8 cellular contexts compared by ENCODE assay signal in the genomic region with DNA sequence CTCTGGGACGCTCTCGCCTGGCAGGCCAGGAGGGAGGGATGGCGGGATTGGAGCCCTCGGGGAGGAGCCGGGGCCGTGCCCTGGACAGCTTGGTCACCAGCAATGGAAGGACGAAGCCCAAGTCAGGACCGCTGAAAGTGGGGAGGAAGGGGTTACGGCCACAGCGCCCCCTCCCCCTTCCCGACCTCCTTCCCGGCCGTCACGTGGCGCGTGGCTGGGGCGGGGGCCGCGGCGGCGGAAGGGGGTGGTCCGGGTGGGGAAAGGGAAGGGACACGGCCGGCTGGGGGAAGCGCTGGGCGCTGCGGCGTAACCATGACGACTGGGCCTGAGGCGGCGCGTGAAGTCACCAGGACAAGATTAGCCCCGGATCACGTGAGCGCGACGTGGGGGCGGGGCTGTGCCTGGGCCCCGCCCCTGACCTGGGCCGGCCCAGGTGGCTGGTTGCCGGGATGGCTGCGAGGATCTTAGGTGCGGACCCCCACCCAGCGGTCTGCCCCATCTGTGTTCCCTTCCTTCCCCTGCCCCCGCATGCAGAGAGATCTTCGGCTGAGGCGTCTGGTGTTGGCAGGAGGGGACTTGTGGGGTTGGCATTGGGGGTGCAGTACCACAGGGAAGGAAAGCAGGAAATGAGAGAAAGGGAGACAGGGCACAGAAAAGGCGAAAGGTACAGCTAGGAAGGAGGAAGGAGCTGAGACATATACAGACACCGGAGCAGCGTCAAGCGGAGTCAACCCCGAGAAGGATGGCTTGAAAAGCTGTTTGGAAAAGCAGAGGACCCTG. TPM values are rescaled to one million over a fixed set of nuclear protein-coding genes. Genes with fewer than 3 reads are reported as not detected.
DNase-seq lines count a peak whose midpoint lies in the region; ATAC-seq and TF ChIP-seq lines count a peak whose summit lies in the region.

No MANE protein-coding gene starts in this region.

- H3K9me3 ChIP-seq in ovary (no peaks in the 10 kb centered on the region), thoracic aorta (no peaks in the 10 kb centered on the region)

- CTCF ChIA-PET in HEK293T (lab: Yijun Ruan, JAX) = interaction anchor here (1.2 to 1.5 kb wide), 3 partner anchors 16 to 172 kb away, joined by 5 to 7 read pairs (median 6); partner anchors contain the start of gene AAAS

- peak overlapping the region; percentile 59 for H3K4me3 ChIP-seq in ovary
- peak overlapping the region; percentile 83 for H3K4me3 ChIP-seq in thoracic aorta

- peak; percentile 68 for TF ChIP-seq POLR2A in ovary (IDR thresholded peaks at IDR 0.05)

- 1 to 3% (median 1%) methylated on average over 22 to 52 of the region's 52 CpGs for WGBS in ovary, 3 donors

- H3K4me1 Mint-ChIP-seq in activated naive CD8-positive, alpha-beta T cell treated with anti-CD3 and anti-CD28 coated beads for 36 hours = peaks cover 22% of the 10 kb centered on the region

- ATAC-seq in SK-N-SH treated with all-trans-retinoic acid at 6 μM for 48 hours (peak; percentile 90), thoracic aorta (ENCODE audit: insufficient number of reproducible peaks, low FRiP score, low read depth) (peak; percentile 92)

- H3K36me3 ChIP-seq in ovary (no peaks in the 10 kb centered on the region), thoracic aorta (no peaks in the 10 kb centered on the region)

- intact Hi-C loops in head of caudate nucleus (cut with DNase I) (loop anchor here (5.0 kb wide), 1 partner anchor 41 kb away; the partner anchor contains the start of gene PCBP2), ovary (cut with DNase I) (no loop called here)

- H3K27ac ChIP-seq in ovary (peak overlapping the region; percentile 73 to 76), thoracic aorta (peak overlapping the region; percentile 83 to 90)

- H3K36me3 Mint-ChIP-seq in activated naive CD8-positive, alpha-beta T cell treated with anti-CD3 and anti-CD28 coated beads for 36 hours = no peaks in the 10 kb centered on the region

- H3K27me3 Mint-ChIP-seq in activated naive CD8-positive, alpha-beta T cell treated with anti-CD3 and anti-CD28 coated beads for 36 hours = no peaks in the 10 kb centered on the region

- no peaks in the 10 kb centered on the region for H3K9me3 Mint-ChIP-seq in activated naive CD8-positive, alpha-beta T cell treated with anti-CD3 and anti-CD28 coated beads for 36 hours

- H3K27ac Mint-ChIP-seq in activated naive CD8-positive, alpha-beta T cell treated with anti-CD3 and anti-CD28 coated beads for 36 hours = peak overlapping the region; percentile 84

- no peak for TF ChIP-seq EP300 in ovary (IDR thresholded peaks at IDR 0.05)

- peaks cover 9% of the 10 kb centered on the region for H3K4me1 ChIP-seq in ovary (ENCODE audit: insufficient read depth)
- H3K4me1 ChIP-seq in thoracic aorta (ENCODE audit: control insufficient read depth in 1 of 2, low read depth in 2 of 2) = peaks cover 10 to 26% of the 10 kb centered on the region in 2 donors

- POLR2A ChIA-PET in HEK293T (lab: Yijun Ruan, JAX) = interaction anchor here (0.9 to 3.4 kb wide), 8 partner anchors 8 to 172 kb away, joined by 3 to 26 read pairs (median 4); partner anchors contain the start of genes AAAS, SP1 and TARBP2

- TF ChIP-seq CTCF in ovary (IDR thresholded peaks at IDR 0.05) (no peak), thoracic aorta (IDR thresholded peaks at IDR 0.05) (no peak)

- no peaks in the 10 kb centered on the region for H3K27me3 ChIP-seq in ovary
- H3K27me3 ChIP-seq in thoracic aorta (replicated peaks; ENCODE audit: insufficient read depth) = no peaks in the 10 kb centered on the region

- peak overlapping the region; percentile 87 for H3K4me3 Mint-ChIP-seq in activated naive CD8-positive, alpha-beta T cell treated with anti-CD3 and anti-CD28 coated beads for 36 hours

- DNase-seq in GDM1 (lab: John Stamatoyannopoulos, UW) = peak; percentile 84
- DNase-seq in HEK293T (ENCODE audit: extremely low spot score) = peak; percentile 90
- peak; percentile 68 for DNase-seq in NCI-H1048 (lab: John Stamatoyannopoulos, UW)
- DNase-seq in activated naive CD8-positive, alpha-beta T cell treated with anti-CD3 and anti-CD28 coated beads for 36 hours = peak; percentile 90
- peak; percentile 93 to 99 (median 96) for DNase-seq in head of caudate nucleus
- DNase-seq in ovary = peak; percentile 93 to 96 (median 96)
- DNase-seq in thoracic aorta (ENCODE audit: low spot score) = peak; percentile 78

TF ChIP-seq in HEK293T, 16 proteins besides CTCF, POLR2A, EP300 and RAD21:
- peak; percentile 77 for TF ChIP-seq L3MBTL2 (conservative IDR thresholded peaks at IDR 0.05)
- TF ChIP-seq HDGF (IDR thresholded peaks at IDR 0.05; ENCODE audit: borderline replicate concordance) = no peak
TF ChIP-seq in HEK293T: peak in this region for 1.

TF ChIP-seq in SK-N-SH treated with all-trans-retinoic acid at 6 μM for 48 hours, 23 proteins besides CTCF, POLR2A, EP300 and RAD21:
- TF ChIP-seq TCF4 (CRISPR knock-in tag; IDR thresholded peaks at IDR 0.05; ENCODE audit: borderline replicate concordance) = no peak
TF ChIP-seq in SK-N-SH treated with all-trans-retinoic acid at 6 μM for 48 hours: peak in this region for 0.

RNA-seq across cellular contexts. Expression of gene MAP3K12, which starts 6.2 kb away (rescaled TPM):
- 1 to 10 TPM; 8.4 to 8.7 TPM for total RNA-seq in activated naive CD8-positive, alpha-beta T cell treated with anti-CD3 and anti-CD28 coated beads for 36 hours
- total RNA-seq in ovary (10 to 100 TPM; 19.5 to 53.2 (median 30.8) TPM), thoracic aorta (10 to 100 TPM; 27.9 to 36.8 TPM)
- 10 to 100 TPM; 19.5 to 33.4 TPM for polyA plus RNA-seq in ovary

RNA-seq across cellular contexts. Expression of gene TARBP2, which starts 8.1 kb away (rescaled TPM):
- 10 to 100 TPM; 41.0 to 47.3 TPM for total RNA-seq in activated naive CD8-positive, alpha-beta T cell treated with anti-CD3 and anti-CD28 coated beads for 36 hours
- 10 to 100 TPM; 14.1 to 25.6 (median 21.9) TPM for total RNA-seq in ovary
- 10 to 100 TPM in 1 of 2 donors, 1 to 10 TPM in 1; 9.8 to 19.9 TPM for polyA plus RNA-seq in ovary
- total RNA-seq in thoracic aorta = 10 to 100 TPM; 14.2 to 27.7 TPM

RNA-seq across cellular contexts. Expression of gene NPFF, which starts 14.3 kb away (rescaled TPM):
- total RNA-seq in activated naive CD8-positive, alpha-beta T cell treated with anti-CD3 and anti-CD28 coated beads for 36 hours = not detected
- total RNA-seq in ovary (1 to 10 TPM in 1 of 7 donors, under 1 TPM in 1, not detected in 5; 0.68 to 1.1 TPM), thoracic aorta (1 to 10 TPM in 1 of 2 donors, not detected in 1; 9.1 TPM)
- polyA plus RNA-seq in ovary = not detected

RNA-seq across cellular contexts. Expression of gene PCBP2, which starts 41.1 kb away (rescaled TPM):
- total RNA-seq in activated naive CD8-positive, alpha-beta T cell treated with anti-CD3 and anti-CD28 coated beads for 36 hours = 1,000 to 10,000 TPM; 1,052 to 1,089 TPM
- 1,000 to 10,000 TPM in 2 of 7 donors, 100 to 1,000 TPM in 5; 413 to 1,163 (median 948) TPM for total RNA-seq in ovary
- 1,000 to 10,000 TPM in 1 of 2 donors, 100 to 1,000 TPM in 1; 642 to 1,354 TPM for polyA plus RNA-seq in ovary
- total RNA-seq in thoracic aorta = 100 to 1,000 TPM; 326 to 466 TPM

RNA-seq across cellular contexts. Expression of gene PRR13, which starts 51.5 kb away (rescaled TPM):
- 100 to 1,000 TPM; 221 to 247 TPM for total RNA-seq in activated naive CD8-positive, alpha-beta T cell treated with anti-CD3 and anti-CD28 coated beads for 36 hours
- total RNA-seq in ovary (100 to 1,000 TPM in 4 of 7 donors, 10 to 100 TPM in 3; 46.1 to 131 (median 116) TPM), thoracic aorta (10 to 100 TPM; 53.6 to 86.2 TPM)
- polyA plus RNA-seq in ovary = 100 to 1,000 TPM; 125 to 320 TPM

Comparison
In these comparisons a context has a peak if more than half of its experiments do, and no peak if none do; other contexts are left out.
1. Peak in every context shown above with its lines: DNase-seq, ATAC-seq, H3K4me3 ChIP-seq and H3K27ac ChIP-seq.